ENCODE assay signal across 8 cellular contexts in the genomic region with DNA sequence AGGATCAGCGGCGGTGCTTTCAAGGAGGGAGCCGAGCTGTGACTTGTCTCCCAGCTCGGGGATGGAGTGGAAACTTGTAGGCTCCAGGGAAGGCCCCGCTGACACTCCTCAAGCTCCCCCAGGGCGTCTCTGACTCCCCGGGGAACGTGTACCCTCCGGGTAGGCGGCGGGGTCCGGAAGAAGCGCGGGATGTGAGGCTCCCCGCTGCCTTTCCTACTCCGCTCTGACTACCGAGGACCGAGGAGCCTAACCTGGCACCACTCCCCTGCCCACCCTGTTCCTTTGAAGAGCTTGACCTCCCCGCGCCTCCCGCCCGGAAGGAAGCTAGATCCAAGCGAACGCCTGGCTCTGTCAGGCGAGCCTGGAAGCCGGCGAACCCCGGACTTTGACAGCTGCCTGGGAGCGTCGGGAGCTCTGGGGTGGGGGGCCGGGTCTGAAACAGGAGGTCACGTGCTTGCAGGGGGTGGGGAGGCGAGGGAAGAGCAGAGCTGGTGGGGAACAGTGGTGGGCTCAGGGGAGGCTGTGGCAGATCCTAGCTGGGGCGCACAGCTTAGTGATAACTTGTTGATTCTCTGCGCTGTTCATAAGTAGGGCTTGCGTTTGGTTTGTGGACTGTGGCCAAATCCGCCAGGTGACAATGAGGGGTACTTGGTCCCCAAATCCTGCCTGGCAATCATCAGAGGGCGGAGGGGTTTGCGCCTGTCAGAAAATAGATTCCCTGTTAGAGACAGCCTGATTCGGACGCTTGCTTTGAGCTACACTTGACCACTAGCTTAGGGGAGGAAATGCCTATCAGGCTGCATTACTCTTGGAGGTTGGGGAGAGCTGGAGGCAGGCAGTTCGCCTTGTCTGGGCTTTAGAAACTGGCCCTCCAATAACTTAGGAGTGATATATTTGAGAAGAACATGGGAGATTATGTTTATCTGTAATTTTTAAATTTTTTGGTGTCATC. TPM values are rescaled to one million over a fixed set of nuclear protein-coding genes. Genes with fewer than 3 reads are reported as not detected.
DNase-seq lines count a peak whose midpoint lies in the region; ATAC-seq and TF ChIP-seq lines count a peak whose summit lies in the region.

No MANE protein-coding gene starts in this region.

- H3K9ac ChIP-seq in KMS-11 (no peak overlapping the region; the same call in 1 of the 2 replicates), neural progenitor cell (no peak overlapping the region)

- H3K36me3 ChIP-seq in KMS-11 (ENCODE audit: insufficient read depth) (no peaks in the 10 kb centered on the region), neural progenitor cell (no peaks in the 10 kb centered on the region)

- peak overlapping the region; percentile 88 for H3K4me2 ChIP-seq in KMS-11
- peak overlapping the region; percentile 85 for H3K4me2 ChIP-seq in neural progenitor cell

- no peaks in the 10 kb centered on the region for H3K9me3 ChIP-seq in neural progenitor cell (ENCODE audit: low read depth)

- H3K27ac ChIP-seq in KMS-11 (no peak overlapping the region), neural progenitor cell (no peak overlapping the region)

- peak overlapping the region; percentile 83 for H3K4me3 Mint-ChIP-seq in neural progenitor cell

- H4K20me1 ChIP-seq in KMS-11 (ENCODE audit: insufficient read depth) (no peaks in the 10 kb centered on the region), neural progenitor cell (ENCODE audit: low read depth) (peaks cover 25% of the 10 kb centered on the region)

- DNase-seq in COR-L47 (lab: John Stamatoyannopoulos, UW) (peak; percentile 65), neural progenitor cell (ENCODE audit: low spot score) (peak; percentile 61), GF-D8 (lab: John Stamatoyannopoulos, UW) (no peak), GOT3 (lab: John Stamatoyannopoulos, UW) (no peak)

- no peak for TF ChIP-seq CTCF in KMS-11 (conservative IDR thresholded peaks at IDR 0.05; ENCODE audit: low read depth, low read length)
- TF ChIP-seq CTCF in neural progenitor cell (IDR thresholded peaks at IDR 0.05): no peak

- H3K79me2 ChIP-seq in KMS-11 (ENCODE audit: insufficient read depth, low read depth) (no peaks in the 10 kb centered on the region), neural progenitor cell (ENCODE audit: low read depth) (no peaks in the 10 kb centered on the region)

- peak; percentile 24 for ATAC-seq in esophagus mucosa
- ATAC-seq in GM19328 (IDR thresholded peaks at IDR 0.05; ENCODE audit: unreplicated experiment): no peak
- no peak for ATAC-seq in GM18498 (IDR thresholded peaks at IDR 0.05; ENCODE audit: unreplicated experiment)

- no peaks in the 10 kb centered on the region for H3F3A ChIP-seq in neural progenitor cell (ENCODE audit: low read depth)

- H3K27me3 Mint-ChIP-seq in neural progenitor cell (ENCODE audit: insufficient read depth, low read depth): peaks cover 27% of the 10 kb centered on the region

- H3K4me1 Mint-ChIP-seq in neural progenitor cell: peaks cover 13% of the 10 kb centered on the region

- H2AFZ ChIP-seq in KMS-11 (ENCODE audit: low read depth) (peak overlapping the region; percentile 96), neural progenitor cell (replicated peaks) (no peak overlapping the region)

- no peaks in the 10 kb centered on the region for H3K9me3 Mint-ChIP-seq in neural progenitor cell

- H3K4me1 ChIP-seq in KMS-11 (ENCODE audit: low read depth, poor library complexity, severe bottlenecking): peaks cover 8% of the 10 kb centered on the region
- H3K4me1 ChIP-seq in neural progenitor cell: peaks cover 7% of the 10 kb centered on the region

- H3K27ac Mint-ChIP-seq in neural progenitor cell: no peak overlapping the region

- H3K4me3 ChIP-seq in KMS-11 (IDR thresholded peaks at IDR 0.05; ENCODE audit: insufficient read depth, low read depth, low read length) (no peak overlapping the region), neural progenitor cell (peak overlapping the region; percentile 92)

- H3K36me3 Mint-ChIP-seq in neural progenitor cell: no peaks in the 10 kb centered on the region

- H3K27me3 ChIP-seq in KMS-11 (ENCODE audit: insufficient read depth, low read depth) (peaks cover 6% of the 10 kb centered on the region; the same call in 1 of the 2 replicates), neural progenitor cell (peaks cover 63% of the 10 kb centered on the region)

RNA-seq across cellular contexts. Expression of a gene that starts 1.2 kb away (rescaled TPM):
- total RNA-seq in esophagus mucosa (1.5 TPM), neural progenitor cell (ENCODE audit: low replicate concordance) (0.15 and 0.22 TPM in 2 replicates)

Comparison
In these comparisons a context has a peak if more than half of its experiments do, and no peak if none do; other contexts are left out.
1. DNase-seq: peak in COR-L47 (single experiment) and neural progenitor cell (single experiment); none in GF-D8 (single experiment) and GOT3 (single experiment).